Comparison of ENCODE assay signal across 8 cellular contexts in the genomic region with DNA sequence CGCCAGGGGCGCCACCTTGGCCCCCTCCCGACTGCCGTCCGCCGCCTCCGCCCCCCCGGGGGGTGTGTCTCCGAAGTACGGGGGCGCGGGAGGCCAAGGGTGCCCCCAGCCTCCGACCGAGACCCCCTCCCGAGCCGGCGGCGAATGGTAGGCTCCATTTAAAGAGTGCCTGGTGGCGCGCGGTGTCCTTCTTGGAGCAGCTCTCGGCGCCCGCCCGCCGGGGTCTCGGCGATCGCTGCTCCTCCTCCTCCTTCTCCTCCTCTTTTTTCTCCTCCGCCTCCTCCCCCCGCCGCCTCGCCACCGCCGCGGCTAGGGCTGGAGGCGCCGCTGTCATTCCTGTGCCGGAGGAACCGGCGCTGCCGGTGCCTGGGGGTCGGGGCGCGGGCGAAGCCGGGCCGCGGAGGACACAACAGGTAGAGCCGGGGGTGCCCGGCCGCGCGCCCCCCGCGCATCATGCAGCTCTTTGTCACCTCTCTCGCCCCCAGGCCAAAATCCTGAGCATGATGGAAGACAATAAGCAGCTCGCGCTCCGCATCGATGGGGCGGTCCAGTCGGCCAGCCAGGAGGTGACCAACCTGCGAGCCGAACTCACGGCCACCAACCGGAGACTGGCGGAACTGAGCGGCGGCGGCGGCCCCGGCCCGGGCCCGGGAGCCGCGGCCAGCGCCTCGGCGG. TPM values are rescaled to one million over a fixed set of nuclear protein-coding genes. Genes with fewer than 3 reads are reported as not detected.
A peak's percentile ranks its signal among the peaks of the same experiment; 100 is the strongest.
DNase-seq lines count a peak whose midpoint lies in the region; ATAC-seq, FAIRE-seq and TF ChIP-seq lines count a peak whose summit lies in the region.

A gene (plus strand): TSS at position 188 of the 675 bp plus-strand sequence.

- no peak within 1 kb of the TSS for H3K27ac ChIP-seq in ovary

- no peak for TF ChIP-seq EP300 in ovary (IDR thresholded peaks at IDR 0.05)

- DNase-seq in G401 (ENCODE audit: low spot score), result peak; percentile 75
- peak; percentile 43 for DNase-seq in NCI-H345 (lab: John Stamatoyannopoulos, UW)
- peak; percentile 40 to 55 for DNase-seq in frontal cortex (ENCODE audit: low spot score in 2 of 2)
- DNase-seq in ovary, result peak in 4 of 5 donors; percentile 19 to 43 (median 26)
- DNase-seq in SIG-M5 (lab: John Stamatoyannopoulos, UW), result no peak

- no peak for ATAC-seq in HG02798 (IDR thresholded peaks at IDR 0.05; ENCODE audit: poor library complexity, unreplicated experiment)
- ATAC-seq in HG03135 (IDR thresholded peaks at IDR 0.05; ENCODE audit: unreplicated experiment), result no peak
- no peak for ATAC-seq in HG03520 (IDR thresholded peaks at IDR 0.05; ENCODE audit: unreplicated experiment)

- TF ChIP-seq POLR2A in ovary (IDR thresholded peaks at IDR 0.05), result no peak

- H3K4me1 ChIP-seq in ovary (ENCODE audit: insufficient read depth), result peaks cover 2% of the 10 kb centered on the region

- intact Hi-C loops in ovary (cut with DNase I), result no loop called here

- 0 to 1% (median 0%) methylated on average over 41 to 80 of the region's 80 CpGs for WGBS in ovary, 3 donors

- no peak for TF ChIP-seq CTCF in ovary (IDR thresholded peaks at IDR 0.05)

- H3K27me3 ChIP-seq in ovary, result no peaks in the 10 kb centered on the region

- no peak for FAIRE-seq in frontal cortex (lab: Jason Lieb, UNC)

- peak within 1 kb of the TSS; percentile 7 for H3K4me3 ChIP-seq in ovary

- in situ Hi-C loops in G401 (cut with HindIII; ENCODE audit: low sequenced_read_pairs), result no loop called here

- H3K36me3 ChIP-seq in ovary, result no peaks in the 10 kb centered on the region

- no peaks in the 10 kb centered on the region for H3K9me3 ChIP-seq in ovary

RNA-seq across cellular contexts. Expression of the gene that starts here (rescaled TPM):
- total RNA-seq in G401 (2014; rRNA removed; shearing (Covaris generic)), result 5.5 and 9.8 TPM in 2 replicates
- 17.1 TPM for total RNA-seq in frontal cortex
- 10 to 100 TPM; 18.2 to 56.4 (median 28.4) TPM for total RNA-seq in ovary
- polyA plus RNA-seq in ovary, result 10 to 100 TPM; 10.1 to 13.8 TPM
